ENCODE assay signal across 8 cellular contexts in the genomic region with DNA sequence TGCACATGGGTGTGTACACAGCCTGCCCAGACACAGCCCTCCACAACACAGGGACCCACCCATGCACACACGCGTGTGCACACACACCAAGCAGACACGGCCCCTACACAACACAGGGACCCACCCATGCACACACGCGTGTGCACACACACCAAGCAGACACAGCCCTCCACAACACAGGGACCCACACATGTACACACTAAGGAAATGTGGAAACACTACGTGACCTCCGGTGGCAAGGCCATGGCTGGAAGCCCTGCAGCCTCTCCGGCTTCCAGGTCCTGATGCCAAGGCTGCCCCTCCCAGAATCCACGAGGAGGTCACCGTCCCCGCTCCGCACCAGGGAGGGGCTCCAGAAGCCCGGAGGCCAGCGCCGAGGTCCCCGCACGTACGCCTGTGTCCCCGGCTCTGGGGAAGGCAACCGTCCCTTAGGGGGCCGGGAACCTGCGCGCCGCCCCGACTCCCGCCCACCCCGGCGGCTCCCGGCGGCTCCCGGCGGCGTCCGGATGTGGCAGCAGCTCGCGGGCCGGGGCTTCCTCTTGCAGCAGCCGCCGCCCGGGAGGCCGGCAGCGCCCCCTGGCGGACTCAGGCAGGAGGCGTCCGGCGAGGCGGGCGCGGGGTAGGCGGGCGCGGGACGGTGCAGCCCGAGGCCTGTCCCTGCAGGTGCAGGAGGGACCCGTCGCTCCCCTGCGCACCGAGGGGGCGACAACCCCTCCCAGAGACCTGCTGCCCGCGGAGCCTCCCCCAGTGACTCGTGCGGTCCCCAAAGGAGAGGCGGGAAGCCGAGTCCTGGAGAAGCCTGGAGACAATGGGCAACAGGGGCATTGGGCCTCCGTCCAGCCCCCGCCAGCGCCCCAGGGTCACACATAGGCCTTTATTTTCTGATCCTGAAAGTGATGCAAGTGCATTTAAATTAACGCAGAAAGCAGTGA. TPM values are rescaled to one million over a fixed set of nuclear protein-coding genes. Genes with fewer than 3 reads are reported as not detected.
DNase-seq lines count a peak whose midpoint lies in the region; ATAC-seq and TF ChIP-seq lines count a peak whose summit lies in the region.

No MANE protein-coding gene starts in this region.

- H3K4me3 Mint-ChIP-seq in chondrocyte (ENCODE audit: unreplicated experiment), result peak overlapping the region; percentile 85

- H3K36me3 Mint-ChIP-seq in chondrocyte (ENCODE audit: low read depth), result no peaks in the 10 kb centered on the region

- H3K27me3 Mint-ChIP-seq in chondrocyte (ENCODE audit: low read depth), result no peaks in the 10 kb centered on the region

- peak; percentile 91 for TF ChIP-seq CTCF in chondrocyte (IDR thresholded peaks at IDR 0.05)

- peaks cover 16% of the 10 kb centered on the region for H3K4me1 Mint-ChIP-seq in chondrocyte (ENCODE audit: low read depth)

- H3K9me3 Mint-ChIP-seq in chondrocyte (ENCODE audit: low read depth), result no peaks in the 10 kb centered on the region

- DNase-seq in AG08396 (ENCODE audit: low spot score) (peak; percentile 94), NCI-H2196 (lab: John Stamatoyannopoulos, UW; ENCODE audit: unreplicated experiment) (peak; percentile 59), chondrocyte (ENCODE audit: low spot score) (peak; percentile 88), left kidney (ENCODE audit: low read depth, low spot score) (peak; percentile 94)
- DNase-seq in activated CD4-positive, alpha-beta T cell treated with anti-CD3 and anti-CD28 coated beads for 1 hour, result peak; percentile 77
- peak; percentile 83 to 88 for DNase-seq in stimulated activated CD4-positive, alpha-beta T cell treated with anti-CD3 and anti-CD28 coated beads, Interleukin-2, amount 100 ng/mL, for 24 hours

- H3K27ac Mint-ChIP-seq in chondrocyte (ENCODE audit: unreplicated experiment), result peak overlapping the region; percentile 63

- ATAC-seq in GM18861 (IDR thresholded peaks at IDR 0.05; ENCODE audit: unreplicated experiment), result peak; percentile 94
- peak; percentile 94 for ATAC-seq in HG03066 (IDR thresholded peaks at IDR 0.05; ENCODE audit: low read depth, unreplicated experiment)

RNA-seq across cellular contexts. Expression of gene GRTP1, which starts 29.9 kb away (rescaled TPM):
- total RNA-seq in chondrocyte, result 1.3 to 1.7 TPM (median 1.7 TPM) in 3 replicates

RNA-seq across cellular contexts. Expression of gene ADPRHL1, which starts 59.5 kb away (rescaled TPM):
- total RNA-seq in chondrocyte, result 6.3 to 8.8 TPM (median 8.4 TPM) in 3 replicates

Comparison
In these comparisons a context has a peak if more than half of its experiments do, and no peak if none do; other contexts are left out.
1. Peak in every context shown above with its lines: DNase-seq and ATAC-seq.